ENCODE assay signal across 13 cellular contexts in the genomic region with DNA sequence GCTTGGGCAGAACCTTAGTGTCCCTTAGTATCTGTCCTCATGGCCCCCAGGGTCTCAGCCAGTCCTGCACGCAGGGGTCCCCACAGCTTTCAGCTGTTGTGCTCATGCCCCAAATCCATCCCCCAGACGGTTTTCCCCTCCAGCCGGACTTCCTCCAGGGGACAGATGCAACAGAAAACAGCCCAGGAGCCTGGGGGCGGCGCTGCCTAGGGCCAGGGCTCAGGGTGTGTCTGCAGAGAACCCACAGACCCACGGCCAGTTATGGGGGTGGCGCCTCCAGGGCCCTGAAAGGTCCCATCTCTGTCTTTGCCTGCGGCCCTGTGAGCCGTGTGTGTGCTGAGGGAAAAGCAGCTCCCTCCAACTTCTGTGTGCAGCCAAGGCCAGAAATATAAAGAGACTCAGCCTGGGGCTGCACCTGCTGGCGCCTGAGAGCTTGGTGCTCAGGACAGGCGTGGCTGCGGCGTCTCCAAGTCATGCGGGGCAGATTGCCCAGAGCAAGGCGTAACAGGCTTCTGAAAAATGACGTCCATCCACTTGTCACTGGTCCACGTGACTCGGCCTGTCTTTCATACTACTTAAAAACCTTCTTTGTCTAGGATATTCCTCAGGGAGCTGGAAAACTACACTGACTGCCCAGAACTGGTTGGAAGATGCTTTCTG. TPM values are rescaled to one million over a fixed set of nuclear protein-coding genes. Genes with fewer than 3 reads are reported as not detected.
DNase-seq lines count a peak whose midpoint lies in the region; ATAC-seq, FAIRE-seq and TF ChIP-seq lines count a peak whose summit lies in the region.
"Had no signal": no experiment of that assay in that cellular context is flagged by ENCODE, and none has a peak within 500 bp of the region (broad histone marks: within the 10 kb centered on the region; RNA-seq: fewer than 3 reads in every experiment).

No MANE protein-coding gene starts in this region.

- H2AFZ ChIP-seq in K562 (ENCODE audit: low read depth, low read length): no peak overlapping the region

- H3K4me1 Mint-ChIP-seq in type B pancreatic cell (ENCODE audit: unreplicated experiment): peaks cover 6% of the 10 kb centered on the region

- TF ChIP-seq RAD21 in K562 (CRISPR knock-in tag; conservative IDR thresholded peaks at IDR 0.05 in 1 of 2, IDR thresholded peaks at IDR 0.05 in 1 of 2): no peak

- no peak for TF ChIP-seq EP300 in K562 (IDR thresholded peaks at IDR 0.05; ENCODE audit: low read length)

- no peak for TF ChIP-seq POLR2A in K562 (conservative IDR thresholded peaks at IDR 0.05)

- FAIRE-seq in K562 (lab: Jason Lieb, UNC): no peak

- peaks cover 3% of the 10 kb centered on the region for H3K36me3 Mint-ChIP-seq in type B pancreatic cell

- H3K79me2 ChIP-seq in K562 (ENCODE audit: control insufficient read depth, insufficient read depth, low read length): no peaks in the 10 kb centered on the region

- DNase-seq in NCI-H82 (lab: John Stamatoyannopoulos, UW) (peak; percentile 45), NCI-H82 treated with DMSO at 0.1 percent for 48 hours (lab: John Stamatoyannopoulos, UW; ENCODE audit: unreplicated experiment) (no peak), K562 (ENCODE audit: extremely low read depth in 1 of 4, low spot score in 3 of 4) (peak in 1 of 4 experiments; percentile 26), hypothalamus (lab: John Stamatoyannopoulos, UW) (peak in 43 of 51 donors; percentile 11 to 88 (median 67)), type B pancreatic cell (ENCODE audit: extremely low spot score, unreplicated experiment) (no peak), NCI-H446 (lab: John Stamatoyannopoulos, UW) (no peak), 8988T (no peak)
- DNase-seq: activated naive CD4-positive, alpha-beta T cell; NK-92 treated with Interleukin-12 subunit alpha and Interleukin-12 subunit beta, amount 100 ng/mL, for 24 hours; stimulated activated CD4-positive, alpha-beta T cell treated with anti-CD3 and anti-CD28 coated beads, Interleukin-2, amount 100 ng/mL, for 48 hours; uterus had no signal

- CTCF ChIA-PET in K562 (lab: Yijun Ruan, JAX; ENCODE audit: low intra/inter-chr PET ratio): no interaction called here

- no peak overlapping the region for H3K27ac ChIP-seq in K562 (ENCODE audit: extremely low read depth, low read depth, low read length)
- H3K27ac ChIP-seq: uterus had no signal

- BruUV-seq in K562 (replicated peaks; lab: Mats Ljungman, UMichigan): no TSS peak

- no peak overlapping the region for H3K4me2 ChIP-seq in K562 (ENCODE audit: insufficient read depth, low read length)

- H3K9me3 ChIP-seq in K562 (replicated peaks; ENCODE audit: control insufficient read depth, insufficient read depth, low read depth, low read length): no peaks in the 10 kb centered on the region
- H3K9me3 ChIP-seq: uterus had no signal

- no peaks in the 10 kb centered on the region for H3K27me3 Mint-ChIP-seq in type B pancreatic cell

- intact Hi-C loops in K562 (cut with micrococcal nuclease): no loop called here

- 0% methylated on average over 8 of the region's 18 CpGs for WGBS in K562 (ENCODE audit: insufficient coverage, low coverage, missing lambda C conversion rate)

- TF ChIP-seq CTCF in K562 (IDR thresholded peaks at IDR 0.05 in 2 of 3, conservative IDR thresholded peaks at IDR 0.05 in 1 of 3; ENCODE audit: insufficient read depth in 2 of 3, low read depth in 1 of 3, low read length in 3 of 3) (no peak), type B pancreatic cell (conservative IDR thresholded peaks at IDR 0.05) (no peak)

- ATAC-seq in K562 (peak; percentile 68), GM18519 (IDR thresholded peaks at IDR 0.05; ENCODE audit: low FRiP score, unreplicated experiment) (no peak)

- H4K20me1 ChIP-seq in K562 (replicated peaks; ENCODE audit: control insufficient read depth, insufficient read depth, low read length): peaks cover 15% of the 10 kb centered on the region

- in situ Hi-C loops in K562 (cut with MboI): no loop called here

- H3K4me3 Mint-ChIP-seq in type B pancreatic cell: peak overlapping the region; percentile 1

- H3K9me1 ChIP-seq in K562 (ENCODE audit: control insufficient read depth, insufficient read depth, low read length): no peaks in the 10 kb centered on the region

- H3K4me1 ChIP-seq in K562 (replicated peaks in 1 of 2; ENCODE audit: control insufficient read depth in 2 of 2, insufficient read depth in 2 of 2, low read length in 2 of 2): peaks cover 0 to 12% of the 10 kb centered on the region in 2 experiments; a peak in 1 of 5 replicates
- H3K4me1 ChIP-seq: uterus had no signal

- peaks cover 10 to 71% of the 10 kb centered on the region in 2 experiments for H3K27me3 ChIP-seq in K562 (ENCODE audit: control insufficient read depth in 2 of 2, insufficient read depth in 2 of 2, low read length in 2 of 2)
- H3K27me3 ChIP-seq: uterus had no signal

- H3K4me3 ChIP-seq in K562: no peak overlapping the region
- H3K4me3 ChIP-seq: uterus had no signal

- no peaks in the 10 kb centered on the region for H3K36me3 ChIP-seq in K562 (ENCODE audit: control insufficient read depth, insufficient read depth, low read length)
- H3K36me3 ChIP-seq: uterus had no signal

- H3K9ac ChIP-seq in K562 (ENCODE audit: insufficient read depth in 1 of 2, low read depth in 2 of 2, low read length in 2 of 2): no peak overlapping the region

- POLR2A ChIA-PET in K562 (lab: Yijun Ruan, JAX): no interaction called here

- no peaks in the 10 kb centered on the region for H3K9me3 Mint-ChIP-seq in type B pancreatic cell

- peak overlapping the region; percentile 78 for H3K27ac Mint-ChIP-seq in type B pancreatic cell

TF ChIP-seq in K562, 482 proteins besides CTCF, POLR2A, EP300 and RAD21 (continues in another document):
- TF ChIP-seq CREM (IDR thresholded peaks at IDR 0.05; ENCODE audit: low read depth) (peak; percentile 53), FOXM1 (IDR thresholded peaks at IDR 0.05; ENCODE audit: low read depth) (no peak), FOXM1 (CRISPR knock-in tag; IDR thresholded peaks at IDR 0.05; ENCODE audit: low read depth) (no peak), ATF1 (CRISPR knock-in tag; IDR thresholded peaks at IDR 0.05) (no peak), ATF1 (tag; IDR thresholded peaks at IDR 0.05) (0 out of 2 replicates have a peak, but pooled peaks have one; percentile 18)
- TF ChIP-seq, protein P1, sequence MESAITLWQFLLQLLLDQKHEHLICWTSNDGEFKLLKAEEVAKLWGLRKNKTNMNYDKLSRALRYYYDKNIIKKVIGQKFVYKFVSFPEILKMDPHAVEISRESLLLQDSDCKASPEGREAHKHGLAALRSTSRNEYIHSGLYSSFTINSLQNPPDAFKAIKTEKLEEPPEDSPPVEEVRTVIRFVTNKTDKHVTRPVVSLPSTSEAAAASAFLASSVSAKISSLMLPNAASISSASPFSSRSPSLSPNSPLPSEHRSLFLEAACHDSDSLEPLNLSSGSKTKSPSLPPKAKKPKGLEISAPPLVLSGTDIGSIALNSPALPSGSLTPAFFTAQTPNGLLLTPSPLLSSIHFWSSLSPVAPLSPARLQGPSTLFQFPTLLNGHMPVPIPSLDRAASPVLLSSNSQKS (CRISPR knock-in tag; IDR thresholded peaks at IDR 0.05): no peak

RNA-seq across cellular contexts. Expression of a gene that starts 22.1 kb away (rescaled TPM):
- total RNA-seq in K562 (2011; cell fraction: chromatin; rRNA removed; ENCODE audit: low replicate concordance): not detected in 2 replicates
- not detected in 2 replicates for total RNA-seq in K562 (2011; cell fraction: nucleolus; rRNA removed)
- total RNA-seq in K562 (2011; cell fraction: nucleoplasm; rRNA removed): not detected in 2 replicates
- total RNA-seq in K562 (2014; rRNA removed) (not detected in 2 replicates), K562 (2014; rRNA removed; fragmentation: Illumina TruSeq; extraction: Trizol) (not detected in 2 replicates), K562 (2015; rRNA removed; fragmentation: Illumina TruSeq; extraction: Trizol) (not detected in 2 replicates), K562 (2021) (not detected in 2 replicates), type B pancreatic cell (ENCODE audit: low replicate concordance) (3.0 and 5.3 TPM in 2 replicates)
- polyA plus RNA-seq in K562 (2011; rRNA removed) (not detected in 2 replicates), K562 (2014; fragmentation: Illumina TruSeq; extraction: Trizol) (not detected in 2 replicates), K562 (2014; fragmentation: Nextera tagmentation; extraction: Ambion mirVana) (not detected), K562 (2014; rRNA removed) (0.13 TPM in 1 of 2 replicates, not detected in the other)
- not detected in 2 replicates for polyA plus RNA-seq in K562 (2011; cell fraction: cytosol; rRNA removed)
- not detected in 2 replicates for polyA plus RNA-seq in K562 (2011; cell fraction: nucleus; rRNA removed)
- polyA plus RNA-seq in K562 (2012): not detected in 2 replicates
- polyA minus RNA-seq in K562 (2011; rRNA and poly(A)+ RNA removed): not detected in 2 replicates
- not detected in 2 replicates for polyA minus RNA-seq in K562 (2011; cell fraction: cytosol; rRNA and poly(A)+ RNA removed)
- not detected in 2 replicates for polyA minus RNA-seq in K562 (2011; cell fraction: nucleus; rRNA and poly(A)+ RNA removed)

RNA-seq across cellular contexts. Expression of a gene that starts 39.1 kb away (rescaled TPM):
- not detected in 2 replicates for total RNA-seq in K562 (2011; cell fraction: chromatin; rRNA removed; ENCODE audit: low replicate concordance)
- total RNA-seq in K562 (2011; cell fraction: nucleolus; rRNA removed): 0.33 TPM in 1 of 2 replicates, not detected in the other
- total RNA-seq in K562 (2011; cell fraction: nucleoplasm; rRNA removed): not detected in 2 replicates
- total RNA-seq in K562 (2014; rRNA removed) (0.09 TPM in 1 of 2 replicates, not detected in the other), K562 (2014; rRNA removed; fragmentation: Illumina TruSeq; extraction: Trizol) (not detected in 2 replicates), K562 (2015; rRNA removed; fragmentation: Illumina TruSeq; extraction: Trizol) (not detected in 2 replicates), K562 (2021) (0.20 TPM in 1 of 2 replicates, not detected in the other), type B pancreatic cell (ENCODE audit: low replicate concordance) (34.4 and 53.6 TPM in 2 replicates)
- polyA plus RNA-seq in K562 (2011; rRNA removed) (not detected in 2 replicates), K562 (2014; fragmentation: Illumina TruSeq; extraction: Trizol) (0.07 TPM in 1 of 2 replicates, not detected in the other), K562 (2014; fragmentation: Nextera tagmentation; extraction: Ambion mirVana) (under 1 TPM in 1 of 2 experiments, not detected in 1; 0.04 TPM), K562 (2014; rRNA removed) (0.07 TPM in 1 of 2 replicates, not detected in the other)
- 0.03 and 0.07 TPM in 2 replicates for polyA plus RNA-seq in K562 (2011; cell fraction: cytosol; rRNA removed)
- not detected in 2 replicates for polyA plus RNA-seq in K562 (2011; cell fraction: nucleus; rRNA removed)
- 0.13 and 0.14 TPM in 2 replicates for polyA plus RNA-seq in K562 (2012)
- polyA minus RNA-seq in K562 (2011; rRNA and poly(A)+ RNA removed): not detected in 2 replicates
- polyA minus RNA-seq in K562 (2011; cell fraction: cytosol; rRNA and poly(A)+ RNA removed): not detected in 2 replicates
- polyA minus RNA-seq in K562 (2011; cell fraction: nucleus; rRNA and poly(A)+ RNA removed): 0.54 TPM in 1 of 2 replicates, not detected in the other
- total RNA-seq: mononuclear cell had no signal

Comparison
In these comparisons a context has a peak if more than half of its experiments do, and no peak if none do; other contexts are left out.
1. DNase-seq: peak in NCI-H82 (single experiment) and hypothalamus (43 of 51); none in NCI-H82 treated with DMSO at 0.1 percent for 48 hours (single experiment), type B pancreatic cell (single experiment), NCI-H446 (0 of 2) and 8988T (single experiment).
2. RNA of a gene that starts 39.1 kb away (total RNA-seq): 34.4 to 53.6 TPM in type B pancreatic cell; 0.09 to 0.33 TPM in K562; every median in the first group is over 10 times any median in the second.